ENCODE assay signal across 22 cellular contexts in the genomic region with DNA sequence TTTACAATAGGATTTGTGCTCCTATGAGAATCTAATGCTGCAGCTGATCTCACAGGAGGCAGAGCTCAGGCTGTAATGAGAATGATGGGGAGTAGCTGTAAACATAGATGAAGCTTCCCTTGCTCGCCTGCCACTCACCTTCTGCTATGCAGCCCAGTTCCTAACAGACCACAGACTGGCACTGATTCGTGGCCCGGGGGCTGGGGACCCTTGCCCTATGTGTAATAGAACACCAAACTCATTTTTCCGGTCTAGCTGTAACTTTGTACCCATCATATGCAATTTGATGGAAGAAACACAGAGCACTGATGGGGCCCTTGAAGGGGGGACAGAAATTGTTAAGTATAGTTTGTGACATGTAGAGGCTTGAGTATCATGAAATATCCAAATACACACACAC.
"Had no signal": no experiment of that assay in that cellular context is flagged by ENCODE, and none has a peak within 500 bp of the region (broad histone marks: within the 10 kb centered on the region; RNA-seq: fewer than 3 reads in every experiment).

No MANE protein-coding gene starts in this region.

- H3K9me3 ChIP-seq: gastroesophageal sphincter, left lung, lower lobe of right lung had no signal

- H3K27ac ChIP-seq: coronary artery, dorsolateral prefrontal cortex, foreskin keratinocyte, gastroesophageal sphincter, heart right ventricle, left lung, lower lobe of right lung had no signal

- H3K4me3 ChIP-seq: coronary artery, dorsolateral prefrontal cortex, gastroesophageal sphincter, heart right ventricle, left lung, lower lobe of right lung had no signal

- DNase-seq: dermis blood vessel endothelial cell; dorsolateral prefrontal cortex; effector CD4-positive, alpha-beta T cell; effector memory CD4-positive, alpha-beta T cell; erythroblast; foreskin keratinocyte; heart right ventricle; hippocampal formation; left cardiac atrium; left lung; left ventricle myocardium superior; lower lobe of right lung; mesendoderm; midbrain; naive thymus-derived CD4-positive, alpha-beta T cell had no signal

- H3K36me3 ChIP-seq: gastroesophageal sphincter, heart right ventricle, left lung, lower lobe of right lung had no signal

- FAIRE-seq: colon, endothelial cell of umbilical vein, islet of Langerhans, keratinocyte had no signal

- H3K4me1 Mint-ChIP-seq: naive thymus-derived CD4-positive, alpha-beta T cell had no signal

- H3K4me3 Mint-ChIP-seq: naive thymus-derived CD4-positive, alpha-beta T cell had no signal

- H3K27me3 Mint-ChIP-seq: naive thymus-derived CD4-positive, alpha-beta T cell had no signal

- H3K27me3 ChIP-seq: foreskin keratinocyte, gastroesophageal sphincter, heart right ventricle, left lung had no signal

- ATAC-seq: esophagus mucosa; foreskin keratinocyte; gastroesophageal sphincter; heart right ventricle; left cardiac atrium; left lung; left ventricle myocardium superior; lower lobe of right lung; naive thymus-derived CD4-positive, alpha-beta T cell had no signal

- H3K27ac Mint-ChIP-seq: naive thymus-derived CD4-positive, alpha-beta T cell had no signal

- H3K36me3 Mint-ChIP-seq: naive thymus-derived CD4-positive, alpha-beta T cell had no signal

- H3K4me1 ChIP-seq: gastroesophageal sphincter, heart right ventricle, left lung, lower lobe of right lung had no signal
